Comparison of ENCODE assay signal across 14 cellular contexts in the genomic region with DNA sequence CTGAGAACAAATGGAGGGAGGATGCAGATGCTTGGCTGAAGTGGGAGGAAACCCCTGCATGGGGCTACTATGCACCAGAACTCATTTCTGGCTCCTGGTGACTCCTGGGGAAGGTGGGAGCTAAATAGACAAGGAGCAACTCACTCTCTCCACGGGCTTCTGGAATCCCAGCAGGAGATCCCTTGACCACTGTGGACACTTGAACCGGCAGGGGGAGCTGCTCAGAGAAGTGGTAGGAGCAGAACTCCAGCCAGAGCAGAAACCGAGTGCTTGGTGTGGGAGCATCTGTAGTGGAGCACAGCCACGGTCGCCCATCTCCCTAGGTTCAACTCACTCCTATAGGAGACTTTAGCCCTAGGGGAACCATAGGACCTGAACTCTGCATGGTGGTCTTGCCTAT.
A peak's percentile ranks its signal among the peaks of the same experiment; 100 is the strongest.
DNase-seq lines count a peak whose midpoint lies in the region; ATAC-seq, FAIRE-seq and TF ChIP-seq lines count a peak whose summit lies in the region.
"Had no signal": no experiment of that assay in that cellular context is flagged by ENCODE, and none has a peak within 500 bp of the region (broad histone marks: within the 10 kb centered on the region; RNA-seq: fewer than 3 reads in every experiment).

No MANE protein-coding gene starts in this region.

- no peaks in the 10 kb centered on the region for H3K4me1 ChIP-seq in GM12878 (ENCODE audit: control insufficient read depth, insufficient read depth, low read length)
- H3K4me1 ChIP-seq in neural progenitor cell, result no peaks in the 10 kb centered on the region
- H3K4me1 ChIP-seq: adrenal gland, esophagus squamous epithelium had no signal

- no peak for ATAC-seq in activated CD4-positive, alpha-beta T cell treated with anti-CD3 and anti-CD28 coated beads for 36 hours
- no peak for ATAC-seq in GM12878
- ATAC-seq in Right ventricle myocardium superior (ENCODE audit: poor library complexity), result no peak
- ATAC-seq in activated T-cell treated with anti-CD3 and anti-CD28 coated beads, Interleukin-2, amount 50 U/mL, for 4 hours, result no peak
- ATAC-seq: activated CD4-positive, CD25-positive, alpha-beta regulatory T cell treated with anti-CD3 and anti-CD28 coated beads, Interleukin-2, amount 50 U/mL, for 24 hours had no signal

- H3K79me2 ChIP-seq in GM12878 (ENCODE audit: control insufficient read depth, insufficient read depth, low read length) (no peaks in the 10 kb centered on the region), neural progenitor cell (ENCODE audit: low read depth) (no peaks in the 10 kb centered on the region)

- TF ChIP-seq POLR2A in GM12878 (IDR thresholded peaks at IDR 0.05; ENCODE audit: low read depth, low read length), result no peak

- POLR2A ChIA-PET in activated CD4-positive, alpha-beta T cell treated with anti-CD3 and anti-CD28 coated beads for 36 hours (lab: Charles Lee), result no interaction called here
- POLR2A ChIA-PET in GM12878 (lab: Charles Lee), result no interaction called here

- no peaks in the 10 kb centered on the region for H3K27me3 ChIP-seq in GM12878 (replicated peaks in 1 of 2; ENCODE audit: control insufficient read depth in 2 of 2, insufficient read depth in 2 of 2, low read length in 1 of 2)
- H3K27me3 ChIP-seq in neural progenitor cell, result no peaks in the 10 kb centered on the region
- H3K27me3 ChIP-seq: adrenal gland had no signal

- DNase-seq in activated CD4-positive, alpha-beta T cell treated with anti-CD3 and anti-CD28 coated beads for 36 hours, result peak; percentile 32
- DNase-seq in activated CD4-positive, alpha-beta T cell treated with anti-CD3 and anti-CD28 coated beads, Interleukin-2, amount 50 U/mL, for 4 hours, result no peak
- DNase-seq in KG1 (lab: John Stamatoyannopoulos, UW) (peak; percentile 1), GM12878 (ENCODE audit: low read depth, low spot score) (no peak), neural progenitor cell (ENCODE audit: low spot score) (peak; percentile 65), Right ventricle myocardium superior (no peak), AML-193 (lab: John Stamatoyannopoulos, UW) (no peak)
- DNase-seq in activated T-cell treated with anti-CD3 and anti-CD28 coated beads, Interleukin-2, amount 50 U/mL, for 4 hours, result no peak
- DNase-seq: CD4-positive, CD25-positive, alpha-beta regulatory T cell; esophagus squamous epithelium; NCI-H2081; stimulated activated CD4-positive, alpha-beta T cell treated with anti-CD3 and anti-CD28 coated beads, Interleukin-4, amount 100 ng/mL, for 24 hours had no signal

- H3K9ac ChIP-seq in GM12878 (ENCODE audit: control insufficient read depth, insufficient read depth, low read length) (no peak overlapping the region), neural progenitor cell (no peak overlapping the region)

- FAIRE-seq in GM12878 (lab: Jason Lieb, UNC), result no peak

- no peaks in the 10 kb centered on the region for H3F3A ChIP-seq in neural progenitor cell (ENCODE audit: low read depth)

- in situ Hi-C loops in GM12878 (cut with MboI), result no loop called here

- SMC1A ChIA-PET in GM12878 (lab: Charles Lee; ENCODE audit: uncharacterized antibody, unreplicated experiment), result interaction anchor here (0.8 kb wide), 1 partner anchor 10 kb away, joined by 3 read pairs; no protein-coding TSS in a partner anchor

- intact Hi-C loops in activated CD4-positive, alpha-beta T cell treated with anti-CD3 and anti-CD28 coated beads for 36 hours (cut with DNase I, micrococcal nuclease), result loop anchor here in 1 of 2 experiments (5.0 kb wide), 1 partner anchor 193 kb away; no protein-coding TSS in a partner anchor
- intact Hi-C loops in GM12878 (cut with micrococcal nuclease; ENCODE audit: unreplicated experiment), result no loop called here
- intact Hi-C loops in Right ventricle myocardium superior (cut with DNase I), result no loop called here

- no peak overlapping the region for H3K27ac Mint-ChIP-seq in activated CD4-positive, alpha-beta T cell treated with anti-CD3 and anti-CD28 coated beads for 36 hours
- no peak overlapping the region for H3K27ac Mint-ChIP-seq in neural progenitor cell
- H3K27ac Mint-ChIP-seq: CD4-positive, CD25-positive, alpha-beta regulatory T cell had no signal

- no peak for TF ChIP-seq EP300 in GM12878 (IDR thresholded peaks at IDR 0.05; ENCODE audit: borderline replicate concordance in 1 of 2, control insufficient read depth in 1 of 2, low read depth in 2 of 2, low read length in 2 of 2)

- no peaks in the 10 kb centered on the region for H3K36me3 Mint-ChIP-seq in activated CD4-positive, alpha-beta T cell treated with anti-CD3 and anti-CD28 coated beads for 36 hours (ENCODE audit: low read depth)
- no peaks in the 10 kb centered on the region for H3K36me3 Mint-ChIP-seq in neural progenitor cell
- no peaks in the 10 kb centered on the region for H3K36me3 Mint-ChIP-seq in activated T-cell treated with anti-CD3 and anti-CD28 coated beads, Interleukin-2, amount 50 U/mL, for 4 hours (ENCODE audit: insufficient read depth)
- H3K36me3 Mint-ChIP-seq: CD4-positive, CD25-positive, alpha-beta regulatory T cell had no signal

- H3K4me3 Mint-ChIP-seq in activated CD4-positive, alpha-beta T cell treated with anti-CD3 and anti-CD28 coated beads for 36 hours, result no peak overlapping the region
- no peak overlapping the region for H3K4me3 Mint-ChIP-seq in neural progenitor cell
- H3K4me3 Mint-ChIP-seq in activated T-cell treated with anti-CD3 and anti-CD28 coated beads, Interleukin-2, amount 50 U/mL, for 4 hours, result no peak overlapping the region
- H3K4me3 Mint-ChIP-seq: CD4-positive, CD25-positive, alpha-beta regulatory T cell had no signal

- no peaks in the 10 kb centered on the region for H3K9me3 Mint-ChIP-seq in activated CD4-positive, alpha-beta T cell treated with anti-CD3 and anti-CD28 coated beads for 36 hours (ENCODE audit: low read depth)
- H3K9me3 Mint-ChIP-seq in neural progenitor cell, result no peaks in the 10 kb centered on the region
- peaks cover 4% of the 10 kb centered on the region for H3K9me3 Mint-ChIP-seq in activated T-cell treated with anti-CD3 and anti-CD28 coated beads, Interleukin-2, amount 50 U/mL, for 4 hours

- H3K4me3 ChIP-seq in GM12878, result no peak overlapping the region
- H3K4me3 ChIP-seq in neural progenitor cell, result no peak overlapping the region
- H3K4me3 ChIP-seq: adrenal gland, esophagus squamous epithelium had no signal

- CTCF ChIA-PET in activated CD4-positive, alpha-beta T cell treated with anti-CD3 and anti-CD28 coated beads for 36 hours (lab: Charles Lee), result interaction anchor here (1.3 kb wide), 1 partner anchor 193 kb away, joined by 4 read pairs; no protein-coding TSS in a partner anchor
- CTCF ChIA-PET in GM12878 (lab: Yijun Ruan, JAX), result interaction anchor here (0.6 to 1.5 kb wide), 2 partner anchors 41 to 931 kb away, joined by 3 to 5 read pairs; no protein-coding TSS in a partner anchor

- TF ChIP-seq RAD21 in GM12878 (IDR thresholded peaks at IDR 0.05; ENCODE audit: insufficient read depth, low read depth, low read length), result no peak

- no TSS peak for BruUV-seq in GM12878 (replicated peaks; lab: Mats Ljungman, UMichigan)

- TF ChIP-seq CTCF in GM12878 (IDR thresholded peaks at IDR 0.05 in 2 of 3, conservative IDR thresholded peaks at IDR 0.05 in 1 of 3; ENCODE audit: control insufficient read depth in 2 of 3, extremely low read depth in 1 of 3, insufficient read depth in 1 of 3, low read depth in 3 of 3, low read length in 3 of 3) (peak; percentile 16 to 33 (median 17); a peak in 4 of 6 replicates), neural progenitor cell (IDR thresholded peaks at IDR 0.05) (peak; percentile 50)

- 12% methylated on average over 5 of the region's 5 CpGs for WGBS in GM12878 (ENCODE audit: insufficient coverage, insufficient replicate concordance, low lambda C conversion rate, missing lambda C conversion rate)

- H2AFZ ChIP-seq in GM12878 (ENCODE audit: control insufficient read depth, low read depth, low read length) (no peak overlapping the region), neural progenitor cell (replicated peaks) (no peak overlapping the region)

- H4K20me1 ChIP-seq in GM12878 (ENCODE audit: control insufficient read depth, insufficient read depth) (no peaks in the 10 kb centered on the region), neural progenitor cell (ENCODE audit: low read depth) (no peaks in the 10 kb centered on the region)

- H3K36me3 ChIP-seq in GM12878 (ENCODE audit: control insufficient read depth in 2 of 2, insufficient read depth in 2 of 2, low read length in 1 of 2) (no peaks in the 10 kb centered on the region), neural progenitor cell (no peaks in the 10 kb centered on the region)
- H3K36me3 ChIP-seq: adrenal gland, esophagus squamous epithelium had no signal

- RAD21 ChIA-PET in GM12878 (lab: Charles Lee; ENCODE audit: unreplicated experiment), result interaction anchor here (1.3 to 1.4 kb wide), 2 partner anchors 17 to 89 kb away, joined by 3 to 4 read pairs; no protein-coding TSS in a partner anchor

- H3K9me3 ChIP-seq in GM12878 (replicated peaks; ENCODE audit: control insufficient read depth, insufficient read depth, low read length) (peaks cover 1% of the 10 kb centered on the region; the same call in 1 of the 3 replicates), neural progenitor cell (ENCODE audit: low read depth) (no peaks in the 10 kb centered on the region)
- H3K9me3 ChIP-seq: adrenal gland, esophagus squamous epithelium had no signal

- H3K27me3 Mint-ChIP-seq in activated CD4-positive, alpha-beta T cell treated with anti-CD3 and anti-CD28 coated beads for 36 hours, result peaks cover 11% of the 10 kb centered on the region
- H3K27me3 Mint-ChIP-seq in neural progenitor cell (ENCODE audit: insufficient read depth, low read depth), result peaks cover 6% of the 10 kb centered on the region
- H3K27me3 Mint-ChIP-seq in activated T-cell treated with anti-CD3 and anti-CD28 coated beads, Interleukin-2, amount 50 U/mL, for 4 hours (ENCODE audit: low read depth), result peaks cover 12% of the 10 kb centered on the region

- H3K27ac ChIP-seq in GM12878 (ENCODE audit: control insufficient read depth, insufficient read depth) (no peak overlapping the region), neural progenitor cell (no peak overlapping the region)
- H3K27ac ChIP-seq: adrenal gland, esophagus squamous epithelium had no signal

- H3K4me1 Mint-ChIP-seq in activated CD4-positive, alpha-beta T cell treated with anti-CD3 and anti-CD28 coated beads for 36 hours, result no peaks in the 10 kb centered on the region
- H3K4me1 Mint-ChIP-seq in neural progenitor cell, result no peaks in the 10 kb centered on the region
- no peaks in the 10 kb centered on the region for H3K4me1 Mint-ChIP-seq in activated T-cell treated with anti-CD3 and anti-CD28 coated beads, Interleukin-2, amount 50 U/mL, for 4 hours (ENCODE audit: low read depth)
- H3K4me1 Mint-ChIP-seq: CD4-positive, CD25-positive, alpha-beta regulatory T cell had no signal

- H3K4me2 ChIP-seq in GM12878 (ENCODE audit: control insufficient read depth, insufficient read depth) (no peak overlapping the region), neural progenitor cell (no peak overlapping the region)

TF ChIP-seq in GM12878, 131 proteins besides CTCF, POLR2A, EP300 and RAD21 (continues in another document):
- TF ChIP-seq GABPA (IDR thresholded peaks at IDR 0.05; ENCODE audit: low read depth) (no peak), RCOR1 (conservative IDR thresholded peaks at IDR 0.05; ENCODE audit: low read depth, low read length) (no peak), CBX5 (IDR thresholded peaks at IDR 0.05; ENCODE audit: low read depth) (no peak)

Comparison
In these comparisons a context has a peak if more than half of its experiments do, and no peak if none do; other contexts are left out.
1. DNase-seq: peak in activated CD4-positive, alpha-beta T cell treated with anti-CD3 and anti-CD28 coated beads for 36 hours (single experiment), KG1 (single experiment) and neural progenitor cell (single experiment); none in activated CD4-positive, alpha-beta T cell treated with anti-CD3 and anti-CD28 coated beads, Interleukin-2, amount 50 U/mL, for 4 hours (0 of 2), GM12878 (single experiment), Right ventricle myocardium superior (single experiment), AML-193 (0 of 2) and activated T-cell treated with anti-CD3 and anti-CD28 coated beads, Interleukin-2, amount 50 U/mL, for 4 hours (single experiment).